Comparison of ENCODE assay signal across 8 cellular contexts in the genomic region with DNA sequence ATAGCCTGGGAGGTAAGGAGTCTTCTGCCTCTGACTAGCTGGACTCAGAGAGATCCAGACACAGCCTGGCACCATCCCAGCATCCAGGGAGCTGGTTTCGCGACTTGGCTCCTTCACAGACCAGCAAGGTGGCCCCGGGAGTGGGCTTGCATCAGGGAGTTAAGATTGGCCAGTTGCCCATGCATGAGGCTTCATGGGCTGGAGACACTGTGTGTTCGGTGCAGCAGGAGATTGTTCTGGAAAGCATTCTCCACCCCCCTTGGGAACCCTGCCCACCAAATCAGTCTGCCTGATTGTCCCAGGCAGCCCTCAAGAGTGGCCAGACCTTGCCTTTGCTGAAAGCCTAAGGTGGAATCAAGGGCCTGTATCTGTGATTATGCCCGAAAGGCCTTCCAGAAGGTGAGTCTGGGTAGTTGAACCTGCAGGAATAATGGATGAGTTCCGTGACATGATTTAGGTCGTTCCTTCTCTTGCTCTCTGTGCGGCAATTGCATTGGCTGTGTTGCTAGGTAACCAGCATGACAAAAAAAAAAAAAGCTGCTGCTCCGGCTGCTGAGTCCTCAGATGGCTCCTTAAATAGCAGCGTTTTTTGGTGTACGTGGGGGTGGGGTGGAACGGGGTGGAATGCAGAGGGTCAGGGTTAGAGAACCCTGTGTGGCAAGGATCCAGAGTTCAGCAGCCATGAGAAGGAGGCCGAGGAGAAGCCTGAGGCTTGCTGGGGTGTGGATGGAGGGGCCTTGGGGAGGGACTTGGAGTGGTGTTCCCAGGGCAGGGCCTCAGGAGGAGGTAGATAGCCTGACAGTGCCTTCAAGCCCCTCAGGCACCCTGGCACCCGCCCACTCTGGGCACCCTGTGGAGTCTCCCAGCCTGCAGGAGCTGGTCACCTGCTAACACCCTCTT.
DNase-seq lines count a peak whose midpoint lies in the region; ATAC-seq and TF ChIP-seq lines count a peak whose summit lies in the region.

No MANE protein-coding gene starts in this region.

- H3K27me3 Mint-ChIP-seq in nephron progenitor cell (ENCODE audit: low read depth, poor library complexity): peaks cover 5% of the 10 kb centered on the region

- no peak for ATAC-seq in HG02763 (IDR thresholded peaks at IDR 0.05; ENCODE audit: unreplicated experiment)

- peaks cover 27% of the 10 kb centered on the region for H3K36me3 ChIP-seq in fibroblast of lung (ENCODE audit: control insufficient read depth, insufficient read depth, low read length)

- H3K9me3 ChIP-seq in fibroblast of lung (ENCODE audit: control insufficient read depth, insufficient read depth, low read depth, low read length): no peaks in the 10 kb centered on the region

- peak overlapping the region; percentile 38 for H3K4me3 Mint-ChIP-seq in nephron progenitor cell

- no peaks in the 10 kb centered on the region for H3K27me3 ChIP-seq in fibroblast of lung (ENCODE audit: control insufficient read depth, insufficient read depth, low read length)

- peaks cover 31% of the 10 kb centered on the region for H3K4me1 ChIP-seq in fibroblast of lung (ENCODE audit: control insufficient read depth, extremely low read depth, insufficient read depth, low read length)

- H3K4me3 ChIP-seq in fibroblast of lung (replicated peaks in 1 of 4; ENCODE audit: control extremely low read depth in 1 of 4, insufficient read depth in 1 of 4, low read depth in 3 of 4, low read length in 4 of 4): no peak overlapping the region

- H3K79me2 ChIP-seq in fibroblast of lung (ENCODE audit: control insufficient read depth, insufficient read depth, low read length): no peaks in the 10 kb centered on the region

- peaks cover 4% of the 10 kb centered on the region for H3K36me3 Mint-ChIP-seq in nephron progenitor cell (ENCODE audit: low read depth)

- TF ChIP-seq CTCF in C4-2B (conservative IDR thresholded peaks at IDR 0.05): no peak
- no peak for TF ChIP-seq CTCF in fibroblast of lung (conservative IDR thresholded peaks at IDR 0.05 in 1 of 2, IDR thresholded peaks at IDR 0.05 in 1 of 2; ENCODE audit: low read depth in 1 of 2, low read length in 2 of 2)
- TF ChIP-seq CTCF in nephron progenitor cell (IDR thresholded peaks at IDR 0.05): no peak

- H3K27ac ChIP-seq in C4-2B (peak overlapping the region; percentile 26), fibroblast of lung (ENCODE audit: insufficient read depth, low read length) (peak overlapping the region; percentile 94)

- peak overlapping the region; percentile 96 for H3K27ac Mint-ChIP-seq in nephron progenitor cell

- DNase-seq in NCI-H2196 treated with DMSO at 0.1 percent for 48 hours (lab: John Stamatoyannopoulos, UW; ENCODE audit: unreplicated experiment) (peak; percentile 58), fibroblast of lung (ENCODE audit: low read depth in 2 of 2) (peak; percentile 75 to 86), nephron progenitor cell (peak; percentile 62), HT-29 (ENCODE audit: low spot score) (no peak), NK-92 (lab: John Stamatoyannopoulos, UW; ENCODE audit: unreplicated experiment) (no peak), NOMO-1 treated with DMSO at 0.1 percent for 48 hours (lab: John Stamatoyannopoulos, UW; ENCODE audit: unreplicated experiment) (no peak)

- H3K4me1 Mint-ChIP-seq in nephron progenitor cell: peaks cover 89% of the 10 kb centered on the region

- H3K4me2 ChIP-seq in fibroblast of lung (ENCODE audit: extremely low read depth, insufficient read depth, low read length): peak overlapping the region; percentile 46

- no peaks in the 10 kb centered on the region for H3K9me3 Mint-ChIP-seq in nephron progenitor cell

- no peaks in the 10 kb centered on the region for H4K20me1 ChIP-seq in fibroblast of lung (ENCODE audit: control insufficient read depth, extremely low read depth, insufficient read depth, low read length)

- H3K9ac ChIP-seq in fibroblast of lung (ENCODE audit: insufficient read depth, low read length): peak overlapping the region; percentile 56

- H2AFZ ChIP-seq in fibroblast of lung (ENCODE audit: low read length): no peak overlapping the region

Comparison
In these comparisons a context has a peak if more than half of its experiments do, and no peak if none do; other contexts are left out.
1. DNase-seq: peak in NCI-H2196 treated with DMSO at 0.1 percent for 48 hours (single experiment), fibroblast of lung (2 of 2) and nephron progenitor cell (single experiment); none in HT-29 (single experiment), NK-92 (single experiment) and NOMO-1 treated with DMSO at 0.1 percent for 48 hours (single experiment).